In the genomic region with DNA sequence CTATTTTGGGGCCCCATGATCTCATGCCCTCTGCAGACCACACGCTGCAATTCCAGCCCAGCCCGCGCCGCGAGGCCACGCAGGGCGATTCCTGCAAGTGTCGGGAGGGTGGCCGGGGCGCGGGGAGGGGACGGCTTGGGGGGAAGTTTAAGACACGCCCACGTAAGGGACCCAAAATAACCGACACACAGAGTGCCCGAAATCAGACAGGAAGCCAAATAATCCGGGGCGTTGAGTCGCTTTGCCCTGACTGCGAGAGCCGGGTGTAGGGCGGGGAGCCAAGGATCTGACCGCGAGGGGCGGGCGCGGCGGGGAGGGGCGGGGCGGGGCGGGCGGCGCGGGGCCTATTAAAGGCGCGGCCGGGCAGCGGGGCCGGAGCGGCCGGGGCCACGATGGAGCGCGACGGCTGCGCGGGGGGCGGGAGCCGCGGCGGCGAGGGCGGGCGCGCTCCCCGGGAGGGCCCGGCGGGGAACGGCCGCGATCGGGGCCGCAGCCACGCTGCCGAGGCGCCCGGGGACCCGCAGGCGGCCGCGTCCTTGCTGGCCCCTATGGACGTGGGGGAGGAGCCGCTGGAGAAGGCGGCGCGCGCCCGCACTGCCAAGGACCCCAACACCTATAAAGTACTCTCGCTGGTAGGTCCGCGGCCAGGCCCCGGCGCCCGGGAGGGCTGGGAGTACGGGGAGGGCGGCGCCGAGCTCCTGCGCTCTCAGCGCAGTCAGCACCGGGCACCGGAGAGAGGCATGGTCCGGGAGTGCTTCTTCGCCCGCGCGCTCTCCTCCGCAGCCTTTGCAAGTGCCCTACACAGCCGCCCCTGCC, we compare ENCODE assay signal across 1 cellular context.
TF ChIP-seq lines count a peak whose summit lies in the region.

A gene (plus strand): TSS at position 377 of the 816 bp plus-strand sequence. CDS start 16 bp downstream, at position 393.

TF ChIP-seq in SK-N-SH treated with all-trans-retinoic acid at 6 μM for 48 hours, 23 proteins besides CTCF, POLR2A, EP300 and RAD21 (continued from another document):
- TF ChIP-seq, protein P1, sequence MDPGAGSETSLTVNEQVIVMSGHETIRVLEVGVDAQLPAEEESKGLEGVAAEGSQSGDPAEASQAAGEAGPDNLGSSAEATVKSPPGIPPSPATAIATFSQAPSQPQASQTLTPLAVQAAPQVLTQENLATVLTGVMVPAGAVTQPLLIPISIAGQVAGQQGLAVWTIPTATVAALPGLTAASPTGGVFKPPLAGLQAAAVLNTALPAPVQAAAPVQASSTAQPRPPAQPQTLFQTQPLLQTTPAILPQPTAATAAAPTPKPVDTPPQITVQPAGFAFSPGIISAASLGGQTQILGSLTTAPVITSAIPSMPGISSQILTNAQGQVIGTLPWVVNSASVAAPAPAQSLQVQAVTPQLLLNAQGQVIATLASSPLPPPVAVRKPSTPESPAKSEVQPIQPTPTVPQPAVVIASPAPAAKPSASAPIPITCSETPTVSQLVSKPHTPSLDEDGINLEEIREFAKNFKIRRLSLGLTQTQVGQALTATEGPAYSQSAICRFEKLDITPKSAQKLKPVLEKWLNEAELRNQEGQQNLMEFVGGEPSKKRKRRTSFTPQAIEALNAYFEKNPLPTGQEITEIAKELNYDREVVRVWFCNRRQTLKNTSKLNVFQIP (CRISPR knock-in tag; IDR thresholded peaks at IDR 0.05; ENCODE audit: borderline replicate concordance, low read depth), result no peak
